In the genomic region with DNA sequence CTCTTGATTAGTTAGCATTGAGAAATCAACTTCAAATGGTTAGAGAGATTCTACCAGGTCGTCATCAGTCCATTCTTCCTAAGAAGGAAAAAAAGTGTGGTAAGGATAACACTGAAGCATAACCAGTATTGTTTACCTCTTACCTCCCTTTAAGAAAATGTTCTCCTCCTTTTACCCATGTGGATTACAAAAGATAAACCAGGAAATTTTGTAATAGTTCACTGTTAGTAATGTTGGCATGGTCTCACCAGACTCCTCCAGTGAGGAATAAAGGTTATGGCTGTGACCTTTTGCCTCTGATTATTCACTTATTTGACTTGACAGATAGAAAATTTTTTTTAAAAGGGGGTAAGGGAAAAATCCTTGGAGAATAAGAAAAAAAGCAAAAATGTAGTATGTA, we compare ENCODE assay signal across 2 cellular contexts.
TF ChIP-seq lines count a peak whose summit lies in the region.

No MANE protein-coding gene starts in this region.

TF ChIP-seq in SK-N-SH, 30 proteins besides CTCF, POLR2A, EP300 and RAD21:
- TF ChIP-seq, protein P1, sequence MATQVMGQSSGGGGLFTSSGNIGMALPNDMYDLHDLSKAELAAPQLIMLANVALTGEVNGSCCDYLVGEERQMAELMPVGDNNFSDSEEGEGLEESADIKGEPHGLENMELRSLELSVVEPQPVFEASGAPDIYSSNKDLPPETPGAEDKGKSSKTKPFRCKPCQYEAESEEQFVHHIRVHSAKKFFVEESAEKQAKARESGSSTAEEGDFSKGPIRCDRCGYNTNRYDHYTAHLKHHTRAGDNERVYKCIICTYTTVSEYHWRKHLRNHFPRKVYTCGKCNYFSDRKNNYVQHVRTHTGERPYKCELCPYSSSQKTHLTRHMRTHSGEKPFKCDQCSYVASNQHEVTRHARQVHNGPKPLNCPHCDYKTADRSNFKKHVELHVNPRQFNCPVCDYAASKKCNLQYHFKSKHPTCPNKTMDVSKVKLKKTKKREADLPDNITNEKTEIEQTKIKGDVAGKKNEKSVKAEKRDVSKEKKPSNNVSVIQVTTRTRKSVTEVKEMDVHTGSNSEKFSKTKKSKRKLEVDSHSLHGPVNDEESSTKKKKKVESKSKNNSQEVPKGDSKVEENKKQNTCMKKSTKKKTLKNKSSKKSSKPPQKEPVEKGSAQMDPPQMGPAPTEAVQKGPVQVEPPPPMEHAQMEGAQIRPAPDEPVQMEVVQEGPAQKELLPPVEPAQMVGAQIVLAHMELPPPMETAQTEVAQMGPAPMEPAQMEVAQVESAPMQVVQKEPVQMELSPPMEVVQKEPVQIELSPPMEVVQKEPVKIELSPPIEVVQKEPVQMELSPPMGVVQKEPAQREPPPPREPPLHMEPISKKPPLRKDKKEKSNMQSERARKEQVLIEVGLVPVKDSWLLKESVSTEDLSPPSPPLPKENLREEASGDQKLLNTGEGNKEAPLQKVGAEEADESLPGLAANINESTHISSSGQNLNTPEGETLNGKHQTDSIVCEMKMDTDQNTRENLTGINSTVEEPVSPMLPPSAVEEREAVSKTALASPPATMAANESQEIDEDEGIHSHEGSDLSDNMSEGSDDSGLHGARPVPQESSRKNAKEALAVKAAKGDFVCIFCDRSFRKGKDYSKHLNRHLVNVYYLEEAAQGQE (IDR thresholded peaks at IDR 0.05; ENCODE audit: low read depth, low read length), result no peak
- TF ChIP-seq CHD2 (IDR thresholded peaks at IDR 0.05; ENCODE audit: low read length, partially characterized antibody) (no peak), TEAD4 (IDR thresholded peaks at IDR 0.05; ENCODE audit: borderline replicate concordance, insufficient read depth) (no peak), FOSL2 (IDR thresholded peaks at IDR 0.05; ENCODE audit: borderline replicate concordance, low read depth) (no peak), JUND (IDR thresholded peaks at IDR 0.05) (0 out of 2 replicates have a peak, but pooled peaks have one; percentile 1), GABPA (IDR thresholded peaks at IDR 0.05; ENCODE audit: low read depth) (no peak)
- TF ChIP-seq, protein P2, sequence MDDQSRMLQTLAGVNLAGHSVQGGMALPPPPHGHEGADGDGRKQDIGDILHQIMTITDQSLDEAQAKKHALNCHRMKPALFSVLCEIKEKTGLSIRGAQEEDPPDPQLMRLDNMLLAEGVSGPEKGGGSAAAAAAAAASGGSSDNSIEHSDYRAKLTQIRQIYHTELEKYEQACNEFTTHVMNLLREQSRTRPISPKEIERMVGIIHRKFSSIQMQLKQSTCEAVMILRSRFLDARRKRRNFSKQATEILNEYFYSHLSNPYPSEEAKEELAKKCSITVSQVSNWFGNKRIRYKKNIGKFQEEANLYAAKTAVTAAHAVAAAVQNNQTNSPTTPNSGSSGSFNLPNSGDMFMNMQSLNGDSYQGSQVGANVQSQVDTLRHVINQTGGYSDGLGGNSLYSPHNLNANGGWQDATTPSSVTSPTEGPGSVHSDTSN (IDR thresholded peaks at IDR 0.05), result 0 out of 2 replicates have a peak, but pooled peaks have one; percentile 20

TF ChIP-seq in SK-N-SH treated with all-trans-retinoic acid at 6 μM for 48 hours, 23 proteins besides CTCF, POLR2A, EP300 and RAD21 (continued from another document):
- TF ChIP-seq, protein P3, sequence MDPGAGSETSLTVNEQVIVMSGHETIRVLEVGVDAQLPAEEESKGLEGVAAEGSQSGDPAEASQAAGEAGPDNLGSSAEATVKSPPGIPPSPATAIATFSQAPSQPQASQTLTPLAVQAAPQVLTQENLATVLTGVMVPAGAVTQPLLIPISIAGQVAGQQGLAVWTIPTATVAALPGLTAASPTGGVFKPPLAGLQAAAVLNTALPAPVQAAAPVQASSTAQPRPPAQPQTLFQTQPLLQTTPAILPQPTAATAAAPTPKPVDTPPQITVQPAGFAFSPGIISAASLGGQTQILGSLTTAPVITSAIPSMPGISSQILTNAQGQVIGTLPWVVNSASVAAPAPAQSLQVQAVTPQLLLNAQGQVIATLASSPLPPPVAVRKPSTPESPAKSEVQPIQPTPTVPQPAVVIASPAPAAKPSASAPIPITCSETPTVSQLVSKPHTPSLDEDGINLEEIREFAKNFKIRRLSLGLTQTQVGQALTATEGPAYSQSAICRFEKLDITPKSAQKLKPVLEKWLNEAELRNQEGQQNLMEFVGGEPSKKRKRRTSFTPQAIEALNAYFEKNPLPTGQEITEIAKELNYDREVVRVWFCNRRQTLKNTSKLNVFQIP (CRISPR knock-in tag; IDR thresholded peaks at IDR 0.05; ENCODE audit: borderline replicate concordance, low read depth), result no peak
- no peak for TF ChIP-seq SNAI2 (CRISPR knock-in tag; IDR thresholded peaks at IDR 0.05)
- TF ChIP-seq, protein P4, sequence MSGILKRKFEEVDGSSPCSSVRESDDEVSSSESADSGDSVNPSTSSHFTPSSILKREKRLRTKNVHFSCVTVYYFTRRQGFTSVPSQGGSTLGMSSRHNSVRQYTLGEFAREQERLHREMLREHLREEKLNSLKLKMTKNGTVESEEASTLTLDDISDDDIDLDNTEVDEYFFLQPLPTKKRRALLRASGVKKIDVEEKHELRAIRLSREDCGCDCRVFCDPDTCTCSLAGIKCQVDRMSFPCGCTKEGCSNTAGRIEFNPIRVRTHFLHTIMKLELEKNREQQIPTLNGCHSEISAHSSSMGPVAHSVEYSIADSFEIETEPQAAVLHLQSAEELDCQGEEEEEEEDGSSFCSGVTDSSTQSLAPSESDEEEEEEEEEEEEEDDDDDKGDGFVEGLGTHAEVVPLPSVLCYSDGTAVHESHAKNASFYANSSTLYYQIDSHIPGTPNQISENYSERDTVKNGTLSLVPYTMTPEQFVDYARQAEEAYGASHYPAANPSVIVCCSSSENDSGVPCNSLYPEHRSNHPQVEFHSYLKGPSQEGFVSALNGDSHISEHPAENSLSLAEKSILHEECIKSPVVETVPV (CRISPR knock-in tag; IDR thresholded peaks at IDR 0.05), result no peak
- no peak for TF ChIP-seq RARB (CRISPR knock-in tag; IDR thresholded peaks at IDR 0.05)
- TF ChIP-seq, protein P5, sequence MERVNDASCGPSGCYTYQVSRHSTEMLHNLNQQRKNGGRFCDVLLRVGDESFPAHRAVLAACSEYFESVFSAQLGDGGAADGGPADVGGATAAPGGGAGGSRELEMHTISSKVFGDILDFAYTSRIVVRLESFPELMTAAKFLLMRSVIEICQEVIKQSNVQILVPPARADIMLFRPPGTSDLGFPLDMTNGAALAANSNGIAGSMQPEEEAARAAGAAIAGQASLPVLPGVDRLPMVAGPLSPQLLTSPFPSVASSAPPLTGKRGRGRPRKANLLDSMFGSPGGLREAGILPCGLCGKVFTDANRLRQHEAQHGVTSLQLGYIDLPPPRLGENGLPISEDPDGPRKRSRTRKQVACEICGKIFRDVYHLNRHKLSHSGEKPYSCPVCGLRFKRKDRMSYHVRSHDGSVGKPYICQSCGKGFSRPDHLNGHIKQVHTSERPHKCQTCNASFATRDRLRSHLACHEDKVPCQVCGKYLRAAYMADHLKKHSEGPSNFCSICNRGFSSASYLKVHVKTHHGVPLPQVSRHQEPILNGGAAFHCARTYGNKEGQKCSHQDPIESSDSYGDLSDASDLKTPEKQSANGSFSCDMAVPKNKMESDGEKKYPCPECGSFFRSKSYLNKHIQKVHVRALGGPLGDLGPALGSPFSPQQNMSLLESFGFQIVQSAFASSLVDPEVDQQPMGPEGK (CRISPR knock-in tag; IDR thresholded peaks at IDR 0.05; ENCODE audit: borderline replicate concordance), result no peak
- no peak for TF ChIP-seq CSDC2 (CRISPR knock-in tag; IDR thresholded peaks at IDR 0.05)
- no peak for TF ChIP-seq BACH2 (CRISPR knock-in tag; IDR thresholded peaks at IDR 0.05; ENCODE audit: borderline replicate concordance)
- TF ChIP-seq ZNF70 (CRISPR knock-in tag; IDR thresholded peaks at IDR 0.05), result no peak
- TF ChIP-seq TOX (CRISPR knock-in tag; IDR thresholded peaks at IDR 0.05; ENCODE audit: borderline replicate concordance), result no peak
